ENCODE assay signal across 7 cellular contexts in genomic region chr1:161044535-161044907, GRCh38. TPM values are rescaled to one million over a fixed set of nuclear protein-coding genes. Genes with fewer than 3 reads are reported as not detected.
DNase-seq lines count a peak whose midpoint lies in the region; ATAC-seq and TF ChIP-seq lines count a peak whose summit lies in the region.

No MANE protein-coding gene starts in this region.

- intact Hi-C loops in right cardiac atrium (cut with DNase I): loop anchor here in 2 of 4 donors (10.0 kb wide), 2 partner anchors 50 to 90 kb away; partner anchors contain the start of gene DEDD (in 1 of the 2)

- H3K36me3 Mint-ChIP-seq in WTC11: peaks cover 54% of the 10 kb centered on the region

- CTCF ChIA-PET in WTC11 (lab: Charles Lee): interaction anchor here (0.6 to 2.7 kb wide), 10 partner anchors 10 to 90 kb away, joined by 3 to 26 read pairs (median 8); partner anchors contain the start of genes F11R, ITLN2 and KLHDC9

- H3K9me3 ChIP-seq in right cardiac atrium (ENCODE audit: control insufficient read depth, low read length): no peaks in the 10 kb centered on the region

- no peak for DNase-seq in H7
- no peak for DNase-seq in WTC11 (ENCODE audit: low spot score)
- no peak for DNase-seq in right cardiac atrium
- no peak for DNase-seq in cerebellar cortex (ENCODE audit: low spot score)
- DNase-seq in NCI-H1092 treated with DMSO at 0.1 percent for 48 hours (lab: John Stamatoyannopoulos, UW): no peak

- peaks cover 32% of the 10 kb centered on the region for H3K27me3 Mint-ChIP-seq in WTC11 (ENCODE audit: low read depth)

- H3K27ac ChIP-seq in right cardiac atrium (ENCODE audit: low read length) (peak overlapping the region; percentile 93), skin epidermis (peak overlapping the region in 20 of 21 experiments; percentile 84 to 99 (median 95))

- POLR2A ChIA-PET in WTC11 (lab: Charles Lee): interaction anchor here (0.8 to 3.0 kb wide), 6 partner anchors 24 to 53 kb away, joined by 3 to 24 read pairs (median 8); partner anchors contain the start of genes ARHGAP30 and F11R

- H3K27me3 ChIP-seq in H7 (ENCODE audit: control insufficient read depth, insufficient read depth, low read length) (peaks cover 2% of the 10 kb centered on the region; the same call in 1 of the 2 replicates), right cardiac atrium (ENCODE audit: control insufficient read depth, insufficient read depth) (no peaks in the 10 kb centered on the region)

- H3K4me1 ChIP-seq in right cardiac atrium (ENCODE audit: control insufficient read depth, insufficient read depth, low read length): peaks cover 3% of the 10 kb centered on the region

- H3K4me3 Mint-ChIP-seq in WTC11: peak overlapping the region; percentile 97

- H3K4me3 ChIP-seq in H7 (ENCODE audit: insufficient read depth, low read depth, low read length): peak overlapping the region; percentile 95
- H3K4me3 ChIP-seq in right cardiac atrium (ENCODE audit: low read length): peak overlapping the region; percentile 93
- peak overlapping the region; percentile 62 to 97 (median 80) for H3K4me3 ChIP-seq in skin epidermis

- peak overlapping the region; percentile 90 for H3K27ac Mint-ChIP-seq in WTC11

- peaks cover 24% of the 10 kb centered on the region for H3K4me1 Mint-ChIP-seq in WTC11

- H3K36me3 ChIP-seq in H7 (replicated peaks; ENCODE audit: control insufficient read depth, insufficient read depth, low read length): peaks cover 21% of the 10 kb centered on the region

- ATAC-seq in WTC11 (no peak), right cardiac atrium (no peak), GM21526 (IDR thresholded peaks at IDR 0.05; ENCODE audit: low FRiP score, unreplicated experiment) (no peak)

- no peak for TF ChIP-seq CTCF in WTC11 (IDR thresholded peaks at IDR 0.05)

- H3K9me3 Mint-ChIP-seq in WTC11: peaks cover 26% of the 10 kb centered on the region

TF ChIP-seq in WTC11, 78 proteins besides CTCF, POLR2A, EP300 and RAD21 (continues in another document):
- TF ChIP-seq NFATC4 (CRISPR knock-in tag; IDR thresholded peaks at IDR 0.05): no peak
- no peak for TF ChIP-seq TCF7 (CRISPR knock-in tag; IDR thresholded peaks at IDR 0.05; ENCODE audit: low read depth)
- TF ChIP-seq PRRX2 (CRISPR knock-in tag; IDR thresholded peaks at IDR 0.05): no peak
- TF ChIP-seq E2F4 (CRISPR knock-in tag; IDR thresholded peaks at IDR 0.05; ENCODE audit: borderline replicate concordance, low read depth): no peak
- no peak for TF ChIP-seq ARID4B (CRISPR knock-in tag; IDR thresholded peaks at IDR 0.05; ENCODE audit: borderline replicate concordance)
- no peak for TF ChIP-seq GRHL2 (CRISPR knock-in tag; IDR thresholded peaks at IDR 0.05; ENCODE audit: insufficient replicate concordance, severe bottlenecking)
- TF ChIP-seq ETV6 (CRISPR knock-in tag; IDR thresholded peaks at IDR 0.05): no peak
- no peak for TF ChIP-seq ZNF416 (CRISPR knock-in tag; IDR thresholded peaks at IDR 0.05)
- TF ChIP-seq NFE2L1 (CRISPR knock-in tag; IDR thresholded peaks at IDR 0.05): no peak
- no peak for TF ChIP-seq NR1H2 (CRISPR knock-in tag; IDR thresholded peaks at IDR 0.05)
- TF ChIP-seq ZNF425 (CRISPR knock-in tag; conservative IDR thresholded peaks at IDR 0.05): no peak
- no peak for TF ChIP-seq USF1 (CRISPR knock-in tag; IDR thresholded peaks at IDR 0.05)

RNA-seq across cellular contexts. Expression of gene USF1, which starts 1.3 kb away (rescaled TPM):
- 169 and 176 TPM in 2 replicates for total RNA-seq in H7 (2014; rRNA removed; shearing (Covaris generic))
- total RNA-seq in WTC11 (2021): 55.9 to 65.6 TPM (median 57.8 TPM) in 3 replicates
- 10 to 100 TPM; 34.5 to 41.4 (median 40.7) TPM for total RNA-seq in right cardiac atrium
- polyA plus RNA-seq in right cardiac atrium: 32.8 TPM

RNA-seq across cellular contexts. Expression of gene TSTD1, which starts 5.8 kb away (rescaled TPM):
- 91.3 and 114 TPM in 2 replicates for total RNA-seq in H7 (2014; rRNA removed; shearing (Covaris generic))
- total RNA-seq in WTC11 (2021): 74.5 to 107 TPM (median 100 TPM) in 3 replicates
- 10 to 100 TPM; 23.5 to 46.8 (median 35.8) TPM for total RNA-seq in right cardiac atrium
- polyA plus RNA-seq in right cardiac atrium: 63.6 TPM

RNA-seq across cellular contexts. Expression of gene F11R, which starts 23.6 kb away (rescaled TPM):
- total RNA-seq in H7 (2014; rRNA removed; shearing (Covaris generic)): 211 and 255 TPM in 2 replicates
- total RNA-seq in WTC11 (2021) (202 to 213 TPM (median 203 TPM) in 3 replicates), right cardiac atrium (10 to 100 TPM; 18.8 to 27.2 (median 25.3) TPM)
- polyA plus RNA-seq in right cardiac atrium: 12.6 TPM

RNA-seq across cellular contexts. Expression of gene ARHGAP30, which starts 25.2 kb away (rescaled TPM):
- total RNA-seq in H7 (2014; rRNA removed; shearing (Covaris generic)): 0.11 TPM in 1 of 2 replicates, not detected in the other
- total RNA-seq in WTC11 (2021) (0.39 to 0.92 TPM (median 0.52 TPM) in 3 replicates), right cardiac atrium (1 to 10 TPM; 2.7 to 5.0 (median 4.7) TPM)
- polyA plus RNA-seq in right cardiac atrium: 1.5 TPM

RNA-seq across cellular contexts. Expression of gene NECTIN4, which starts 44.8 kb away (rescaled TPM):
- not detected in 2 replicates for total RNA-seq in H7 (2014; rRNA removed; shearing (Covaris generic))
- 0.46 to 1.7 TPM (median 0.48 TPM) in 3 replicates for total RNA-seq in WTC11 (2021)
- total RNA-seq in right cardiac atrium: not detected
- 0.02 TPM for polyA plus RNA-seq in right cardiac atrium
